8 cellular contexts compared by ENCODE assay signal in genomic region chr11:61580292-61580888, GRCh38. TPM values are rescaled to one million over a fixed set of nuclear protein-coding genes. Genes with fewer than 3 reads are reported as not detected.
DNase-seq lines count a peak whose midpoint lies in the region; ATAC-seq and TF ChIP-seq lines count a peak whose summit lies in the region.

No MANE protein-coding gene starts in this region.

- H3K18ac ChIP-seq in mesendoderm (ENCODE audit: low read length), result peak overlapping the region; percentile 19

- H3K4me2 ChIP-seq in mesendoderm (ENCODE audit: low read length), result peak overlapping the region; percentile 61

- no peak overlapping the region for H2BK5ac ChIP-seq in mesendoderm (ENCODE audit: low read length)

- H3K79me1 ChIP-seq in mesendoderm (ENCODE audit: low read length), result no peaks in the 10 kb centered on the region

- peak overlapping the region; percentile 71 for H3K56ac ChIP-seq in mesendoderm (ENCODE audit: low read length)

- peak overlapping the region; percentile 61 for H3K23ac ChIP-seq in mesendoderm (ENCODE audit: low read length)

- no peak overlapping the region for H4K8ac ChIP-seq in mesendoderm (ENCODE audit: low read depth, low read length)

- peak overlapping the region; percentile 69 for H3K9ac ChIP-seq in mesendoderm (ENCODE audit: low read length)

- TF ChIP-seq CTCF in 22Rv1 (IDR thresholded peaks at IDR 0.05), result no peak
- TF ChIP-seq CTCF in astrocyte of the cerebellum (IDR thresholded peaks at IDR 0.05; ENCODE audit: low read depth, low read length, missing control alignments), result no peak

- peak overlapping the region; percentile 22 for H3K4me3 ChIP-seq in HAP-1
- H3K4me3 ChIP-seq in astrocyte of the cerebellum (ENCODE audit: low read depth, low read length), result peak overlapping the region; percentile 18
- peak overlapping the region; percentile 24 for H3K4me3 ChIP-seq in mesendoderm (ENCODE audit: low read length)

- DNase-seq in HAP-1 (ENCODE audit: low spot score in 2 of 2) (peak in 1 of 2 experiments; percentile 20), astrocyte of the cerebellum (ENCODE audit: low read depth) (no peak), mesendoderm (no peak), HPDE6-E6E7 (ENCODE audit: extremely low spot score) (no peak), AG20443 (ENCODE audit: low spot score) (no peak), hypothalamus (lab: John Stamatoyannopoulos, UW) (no peak)

- H3K9me3 ChIP-seq in HAP-1, result no peaks in the 10 kb centered on the region

- H3K4me1 ChIP-seq in HAP-1 (no peaks in the 10 kb centered on the region), mesendoderm (ENCODE audit: control insufficient read depth, low read depth, low read length) (peaks cover 3% of the 10 kb centered on the region)

- no CpG with 5 or more reads among the region's 59 CpGs for WGBS in mesendoderm (ENCODE audit: extremely low coverage, insufficient coverage, low lambda C conversion rate)

- no peak overlapping the region for H3K4ac ChIP-seq in mesendoderm (ENCODE audit: low read depth, low read length)

- H3K27me3 ChIP-seq in HAP-1 (ENCODE audit: low read depth), result peaks cover 39% of the 10 kb centered on the region
- H3K27me3 ChIP-seq in mesendoderm (ENCODE audit: insufficient read depth, low read length, poor library complexity), result peaks cover 2% of the 10 kb centered on the region

- no peaks in the 10 kb centered on the region for H3K79me2 ChIP-seq in mesendoderm (ENCODE audit: control insufficient read depth, insufficient read depth, low read length)

- H2AK5ac ChIP-seq in mesendoderm (ENCODE audit: low read length), result no peak overlapping the region

- H2BK120ac ChIP-seq in mesendoderm (ENCODE audit: low read depth, low read length), result no peak overlapping the region

- no peak for ATAC-seq in GM19397 (IDR thresholded peaks at IDR 0.05; ENCODE audit: unreplicated experiment)

- H3K27ac ChIP-seq in 22Rv1, result peak overlapping the region; percentile 62
- no peak overlapping the region for H3K27ac ChIP-seq in mesendoderm (ENCODE audit: low read depth, low read length)

- no peak overlapping the region for H4K5ac ChIP-seq in mesendoderm (ENCODE audit: low read length)

- H3K36me3 ChIP-seq in HAP-1 (replicated peaks) (no peaks in the 10 kb centered on the region), mesendoderm (ENCODE audit: control insufficient read depth, insufficient read depth, low read length) (no peaks in the 10 kb centered on the region)

- in situ Hi-C loops in HAP-1 (cut with MboI; ENCODE audit: low sequenced_read_pairs) (no loop called here), astrocyte of the cerebellum (cut with HindIII; ENCODE audit: low sequenced_read_pairs) (no loop called here)

- H2BK15ac ChIP-seq in mesendoderm (replicated peaks; ENCODE audit: low read depth), result no peak overlapping the region

RNA-seq across cellular contexts. Expression of gene SYT7, which starts 0.5 kb away (rescaled TPM):
- 5.0 TPM for polyA plus RNA-seq in mesendoderm (2013, experiment 1 of 2)
- polyA plus RNA-seq in mesendoderm (2013, experiment 2 of 2), result 4.8 TPM
